Comparison of ENCODE assay signal across 8 cellular contexts in the genomic region with DNA sequence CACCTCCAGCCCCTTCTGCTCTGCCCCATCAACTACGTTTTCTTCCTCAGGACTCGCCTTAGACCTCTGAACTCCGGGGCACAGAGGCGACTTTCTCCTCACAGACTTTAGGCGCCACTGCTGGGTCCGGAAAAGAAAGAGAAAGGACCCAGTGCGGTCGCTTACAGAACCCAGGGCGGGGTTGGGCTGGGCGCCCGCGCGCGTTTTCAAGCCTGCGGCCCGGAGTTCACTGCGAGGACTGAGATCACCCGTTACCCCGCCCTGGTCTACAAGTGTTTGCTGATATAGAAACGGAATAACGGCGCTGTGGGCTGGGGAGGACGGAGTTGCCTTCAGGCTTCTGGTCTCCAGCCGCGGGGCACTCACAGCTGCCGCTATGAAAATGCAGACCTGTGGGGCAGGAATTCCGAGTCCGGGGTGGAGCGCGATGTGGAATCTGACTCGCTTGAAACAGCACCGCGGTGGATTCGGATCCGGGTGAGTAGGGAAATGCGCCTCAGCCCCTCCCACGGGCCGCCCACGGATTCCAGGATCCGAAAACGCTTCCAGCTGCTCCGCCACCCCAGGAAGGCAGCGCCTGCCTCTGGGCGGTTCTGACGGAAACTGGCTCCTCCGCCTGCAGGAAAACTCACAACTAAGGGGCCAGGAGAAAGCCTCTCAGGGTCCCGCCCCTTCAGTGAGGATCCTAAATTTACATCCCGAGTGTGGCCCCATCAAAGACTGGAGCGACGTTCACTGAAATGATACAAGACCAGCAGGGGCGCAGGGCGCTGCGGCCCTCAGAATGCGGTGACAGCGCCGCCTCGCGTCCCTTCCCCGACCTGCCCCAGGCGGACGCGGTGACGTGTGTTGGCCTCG. TPM values are rescaled to one million over a fixed set of nuclear protein-coding genes. Genes with fewer than 3 reads are reported as not detected.
DNase-seq lines count a peak whose midpoint lies in the region; ATAC-seq, FAIRE-seq and TF ChIP-seq lines count a peak whose summit lies in the region.

No MANE protein-coding gene starts in this region.

- H3K4me1 Mint-ChIP-seq in Calu3 (ENCODE audit: low read depth, unreplicated experiment), result peaks cover 37% of the 10 kb centered on the region
- H3K4me1 Mint-ChIP-seq in activated T-helper 17 cell treated with anti-CD3 and anti-CD28 coated beads, Interleukin-2, amount 50 U/mL, for 72 hours, result peaks cover 24% of the 10 kb centered on the region
- H3K4me1 Mint-ChIP-seq in naive thymus-derived CD8-positive, alpha-beta T cell, result peaks cover 29 to 63% (median 46%) of the 10 kb centered on the region in 4 donors

- intact Hi-C loops in Calu3 (cut with micrococcal nuclease; ENCODE audit: unreplicated experiment), result loop anchor here (5.0 kb wide), 1 partner anchor 45 kb away; no protein-coding TSS in a partner anchor

- TF ChIP-seq CTCF in Calu3 (IDR thresholded peaks at IDR 0.05; ENCODE audit: unreplicated experiment) (peak; percentile 94), fibroblast of mammary gland (conservative IDR thresholded peaks at IDR 0.05; ENCODE audit: control insufficient read depth, insufficient read depth, low read depth, low read length) (peak; percentile 96)

- POLR2A ChIA-PET in naive thymus-derived CD8-positive, alpha-beta T cell (lab: Charles Lee), result interaction anchor here (1.0 to 3.0 kb wide), 5 partner anchors 15 to 103 kb away, joined by 3 to 16 read pairs (median 4); no protein-coding TSS in a partner anchor

- CTCF ChIA-PET in Calu3 (lab: Charles Lee), result interaction anchor here (0.8 to 1.5 kb wide), 3 partner anchors 11 to 56 kb away, joined by 3 to 5 read pairs (median 3); no protein-coding TSS in a partner anchor

- peak overlapping the region; percentile 79 for H3K4me3 Mint-ChIP-seq in Calu3 (ENCODE audit: low read depth, unreplicated experiment)
- H3K4me3 Mint-ChIP-seq in activated T-helper 17 cell treated with anti-CD3 and anti-CD28 coated beads, Interleukin-2, amount 50 U/mL, for 72 hours, result peak overlapping the region; percentile 94
- H3K4me3 Mint-ChIP-seq in naive thymus-derived CD8-positive, alpha-beta T cell, result peak overlapping the region; percentile 85 to 99 (median 96)

- peak overlapping the region; percentile 81 for H3K4me3 ChIP-seq in fibroblast of mammary gland (ENCODE audit: control insufficient read depth, low read depth, low read length)

- DNase-seq in Calu3 (peak; percentile 93), HUDEP-2 (lab: John Stamatoyannopoulos, UW; ENCODE audit: unreplicated experiment in 76 of 76) (peak in 75 of 76 experiments; percentile 51 to 98 (median 85)), RCC 7860 (ENCODE audit: low spot score) (peak; percentile 87), fibroblast of mammary gland (ENCODE audit: low read depth) (peak; percentile 91)
- peak; percentile 72 to 88 (median 80) for DNase-seq in naive thymus-derived CD8-positive, alpha-beta T cell
- peak; percentile 52 to 81 (median 76) for DNase-seq in stimulated activated naive CD4-positive, alpha-beta T cell (lab: John Stamatoyannopoulos, UW)

- peaks cover 31% of the 10 kb centered on the region for H3K36me3 Mint-ChIP-seq in Calu3 (ENCODE audit: insufficient read depth, unreplicated experiment)
- no peaks in the 10 kb centered on the region for H3K36me3 Mint-ChIP-seq in activated T-helper 17 cell treated with anti-CD3 and anti-CD28 coated beads, Interleukin-2, amount 50 U/mL, for 72 hours (ENCODE audit: low read depth)
- H3K36me3 Mint-ChIP-seq in naive thymus-derived CD8-positive, alpha-beta T cell, result no peaks in the 10 kb centered on the region

- peak; percentile 74 for ATAC-seq in GM21367 (IDR thresholded peaks at IDR 0.05; ENCODE audit: unreplicated experiment)
- peak; percentile 81 for ATAC-seq in activated T-helper 17 cell treated with anti-CD3 and anti-CD28 coated beads, Interleukin-2, amount 50 U/mL, for 72 hours (replicated peaks)
- ATAC-seq in naive thymus-derived CD8-positive, alpha-beta T cell, result peak; percentile 66 to 77

- BruUV-seq in Calu3 (replicated peaks; lab: Mats Ljungman, UMichigan), result no TSS peak

- no peaks in the 10 kb centered on the region for H3K9me3 Mint-ChIP-seq in Calu3 (ENCODE audit: low read depth, unreplicated experiment)
- no peaks in the 10 kb centered on the region for H3K9me3 Mint-ChIP-seq in activated T-helper 17 cell treated with anti-CD3 and anti-CD28 coated beads, Interleukin-2, amount 50 U/mL, for 72 hours
- H3K9me3 Mint-ChIP-seq in naive thymus-derived CD8-positive, alpha-beta T cell, result no peaks in the 10 kb centered on the region

- no peak overlapping the region for H3K27ac Mint-ChIP-seq in Calu3 (ENCODE audit: unreplicated experiment)
- peak overlapping the region; percentile 90 for H3K27ac Mint-ChIP-seq in activated T-helper 17 cell treated with anti-CD3 and anti-CD28 coated beads, Interleukin-2, amount 50 U/mL, for 72 hours
- peak overlapping the region; percentile 86 to 98 (median 91) for H3K27ac Mint-ChIP-seq in naive thymus-derived CD8-positive, alpha-beta T cell

- FAIRE-seq in RCC 7860 (lab: Jason Lieb, UNC), result peak; percentile 73

- H3K27me3 Mint-ChIP-seq in Calu3 (ENCODE audit: unreplicated experiment), result peaks cover 40% of the 10 kb centered on the region
- peaks cover 15% of the 10 kb centered on the region for H3K27me3 Mint-ChIP-seq in activated T-helper 17 cell treated with anti-CD3 and anti-CD28 coated beads, Interleukin-2, amount 50 U/mL, for 72 hours
- peaks cover 0 to 9% (median 0%) of the 10 kb centered on the region in 5 donors for H3K27me3 Mint-ChIP-seq in naive thymus-derived CD8-positive, alpha-beta T cell

RNA-seq across cellular contexts. Expression of a gene that starts 29.4 kb away (rescaled TPM):
- total RNA-seq in Calu3 (2022), result 57.9 and 119 TPM in 2 replicates
- 100 to 1,000 TPM; 159 to 352 TPM for total RNA-seq in activated T-helper 17 cell treated with anti-CD3 and anti-CD28 coated beads, Interleukin-2, amount 50 U/mL, for 72 hours
- total RNA-seq in naive thymus-derived CD8-positive, alpha-beta T cell, result 100 to 1,000 TPM; 717 to 744 TPM
- 100 to 1,000 TPM; 457 to 626 (median 619) TPM for polyA plus RNA-seq in naive thymus-derived CD8-positive, alpha-beta T cell

Comparison
In these comparisons a context has a peak if more than half of its experiments do, and no peak if none do; other contexts are left out.
1. Peak in every context shown above with its lines: DNase-seq, ATAC-seq and H3K4me3 ChIP-seq.